16 cellular contexts compared by ENCODE assay signal in the genomic region with DNA sequence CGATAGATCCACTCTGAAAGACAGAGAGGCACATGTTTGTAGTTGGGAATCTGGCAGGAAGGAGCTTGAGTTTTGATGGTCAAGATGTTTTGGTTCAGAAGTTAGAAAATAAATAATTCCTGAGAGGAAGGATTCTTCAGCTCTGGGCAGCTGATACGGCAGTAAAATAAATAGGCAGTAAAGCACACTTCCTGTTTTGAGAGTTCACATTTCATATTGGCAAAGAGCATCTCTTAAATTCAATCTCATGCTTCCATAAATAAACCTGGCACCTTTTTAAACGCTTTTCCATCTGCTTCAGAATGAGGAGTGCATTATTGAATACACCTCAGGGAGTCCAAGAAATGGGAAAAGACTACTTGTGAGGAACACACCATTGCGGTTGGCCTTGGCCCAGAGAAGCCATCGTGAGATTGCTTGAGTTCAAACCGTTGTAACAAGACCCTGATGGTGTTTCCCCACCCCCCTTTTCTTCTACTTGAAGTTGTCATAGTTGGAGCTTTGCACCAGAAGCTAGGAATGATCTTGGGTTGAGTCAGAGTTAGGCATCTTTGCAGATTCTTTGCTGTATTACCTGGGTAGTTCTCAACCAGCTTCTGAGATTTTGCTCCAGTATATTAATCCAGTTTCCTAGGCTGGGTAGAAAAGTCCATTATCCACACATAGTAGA.
DNase-seq lines count a peak whose midpoint lies in the region; ATAC-seq and TF ChIP-seq lines count a peak whose summit lies in the region.
"Had no signal": no experiment of that assay in that cellular context is flagged by ENCODE, and none has a peak within 500 bp of the region (broad histone marks: within the 10 kb centered on the region; RNA-seq: fewer than 3 reads in every experiment).

No MANE protein-coding gene starts in this region.

- H3K27me3 ChIP-seq in adipocyte (replicated peaks; ENCODE audit: control insufficient read depth, insufficient read depth, low read length) (no peaks in the 10 kb centered on the region), gastroesophageal sphincter (no peaks in the 10 kb centered on the region)
- H3K27me3 ChIP-seq: SJCRH30 had no signal

- H3K4me1 ChIP-seq in adipocyte (ENCODE audit: control insufficient read depth, insufficient read depth, low read length) (peaks cover 54% of the 10 kb centered on the region), gastroesophageal sphincter (peaks cover 16 to 58% (median 27%) of the 10 kb centered on the region in 3 donors)
- H3K4me1 ChIP-seq: A549 had no signal

- H3K27ac ChIP-seq in gastroesophageal sphincter = peak overlapping the region in 3 of 4 donors; percentile 32 to 43 (median 43)
- H3K27ac ChIP-seq: A549, SJCRH30 had no signal

- H3K9ac ChIP-seq in adipocyte (ENCODE audit: low read length) = peak overlapping the region; percentile 53

- TF ChIP-seq EP300 in gastroesophageal sphincter (IDR thresholded peaks at IDR 0.05) = no peak

- 42 to 46% methylated on average over 6 of the region's 6 CpGs for WGBS in gastroesophageal sphincter (ENCODE audit: low coverage in 1 of 2), 2 donors

- H3K9me3 ChIP-seq in adipocyte (ENCODE audit: control insufficient read depth, low read length) (no peaks in the 10 kb centered on the region), gastroesophageal sphincter (no peaks in the 10 kb centered on the region)
- H3K9me3 ChIP-seq: A549, SJCRH30 had no signal

- peak; percentile 7 for DNase-seq in NOMO-1 treated with DMSO at 0.1 percent for 48 hours (lab: John Stamatoyannopoulos, UW; ENCODE audit: unreplicated experiment)
- DNase-seq in NOMO-1 treated with dmso at 0.1 percent for 144 hours (lab: John Stamatoyannopoulos, UW; ENCODE audit: unreplicated experiment) = no peak
- DNase-seq in adipocyte (ENCODE audit: low read depth) = peak; percentile 9
- no peak for DNase-seq in SHP77 (lab: John Stamatoyannopoulos, UW)
- no peak for DNase-seq in HUDEP-2 (lab: John Stamatoyannopoulos, UW; ENCODE audit: unreplicated experiment in 76 of 76)
- no peak for DNase-seq in erythroblast (lab: John Stamatoyannopoulos, UW)
- DNase-seq: activated CD4-positive, alpha-beta memory T cell treated with anti-CD3 and anti-CD28 coated beads for 36 hours; amygdala; left ventricle myocardium superior; naive B cell; NCI-H2107; stimulated activated CD4-positive, alpha-beta T cell treated with anti-CD3 and anti-CD28 coated beads, Interleukin-15, amount 100 ng/mL, for 24 hours had no signal

- H3K36me3 ChIP-seq in adipocyte (ENCODE audit: control insufficient read depth, insufficient read depth, low read length, severe bottlenecking) (no peaks in the 10 kb centered on the region), gastroesophageal sphincter (no peaks in the 10 kb centered on the region)
- H3K36me3 ChIP-seq: SJCRH30 had no signal

- TF ChIP-seq POLR2A in gastroesophageal sphincter (IDR thresholded peaks at IDR 0.05) = no peak
- TF ChIP-seq POLR2A in erythroblast (IDR thresholded peaks at IDR 0.05; ENCODE audit: low read length) = no peak

- no peak for TF ChIP-seq CTCF in gastroesophageal sphincter (IDR thresholded peaks at IDR 0.05)

- no peak for ATAC-seq in gastroesophageal sphincter
- ATAC-seq in HG03342 (IDR thresholded peaks at IDR 0.05; ENCODE audit: unreplicated experiment) = no peak
- ATAC-seq: left ventricle myocardium superior had no signal

- no peak overlapping the region for H3K4me3 ChIP-seq in adipocyte (ENCODE audit: low read length)
- H3K4me3 ChIP-seq in gastroesophageal sphincter = no peak overlapping the region
- H3K4me3 ChIP-seq: A549, SJCRH30 had no signal

Comparison
In these comparisons a context has a peak if more than half of its experiments do, and no peak if none do; other contexts are left out.
1. DNase-seq: peak in NOMO-1 treated with DMSO at 0.1 percent for 48 hours (single experiment) and adipocyte (single experiment); none in NOMO-1 treated with dmso at 0.1 percent for 144 hours (single experiment), SHP77 (0 of 2), HUDEP-2 (0 of 76) and erythroblast (0 of 2).